1 cellular context compared by ENCODE assay signal in the genomic region with DNA sequence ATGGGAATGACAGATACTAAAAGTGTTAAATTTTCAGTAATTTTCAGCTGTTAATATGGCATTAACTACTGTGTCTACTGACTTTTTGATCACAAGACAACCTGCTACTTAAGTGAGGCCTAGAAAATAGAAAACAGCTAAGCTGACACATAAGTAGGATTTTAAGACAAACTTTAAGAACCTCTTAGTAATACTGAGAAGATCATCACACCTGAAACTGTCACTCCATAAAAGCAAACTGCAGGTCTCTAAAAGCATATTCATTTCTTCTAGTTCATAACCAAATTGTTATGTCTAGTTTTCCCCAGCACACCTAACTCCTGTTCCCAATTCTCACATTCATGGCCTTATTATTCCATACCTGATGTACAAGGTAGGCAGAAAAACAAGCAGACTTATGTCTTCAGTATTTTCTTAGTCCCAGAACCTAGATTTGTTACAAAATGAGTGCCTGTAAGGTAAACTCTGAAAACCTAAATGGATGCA.
TF ChIP-seq lines count a peak whose summit lies in the region.

No MANE protein-coding gene starts in this region.

TF ChIP-seq in GM12878, 131 proteins besides CTCF, POLR2A, EP300 and RAD21:
- TF ChIP-seq ZBED1 (IDR thresholded peaks at IDR 0.05; ENCODE audit: borderline replicate concordance) (peak; percentile 15; the same call in 1 of the 2 replicates), NR2C1 (IDR thresholded peaks at IDR 0.05) (no peak), BACH1 (IDR thresholded peaks at IDR 0.05; ENCODE audit: borderline replicate concordance) (no peak), FOXK2 (IDR thresholded peaks at IDR 0.05) (no peak)
- TF ChIP-seq, protein P1, sequence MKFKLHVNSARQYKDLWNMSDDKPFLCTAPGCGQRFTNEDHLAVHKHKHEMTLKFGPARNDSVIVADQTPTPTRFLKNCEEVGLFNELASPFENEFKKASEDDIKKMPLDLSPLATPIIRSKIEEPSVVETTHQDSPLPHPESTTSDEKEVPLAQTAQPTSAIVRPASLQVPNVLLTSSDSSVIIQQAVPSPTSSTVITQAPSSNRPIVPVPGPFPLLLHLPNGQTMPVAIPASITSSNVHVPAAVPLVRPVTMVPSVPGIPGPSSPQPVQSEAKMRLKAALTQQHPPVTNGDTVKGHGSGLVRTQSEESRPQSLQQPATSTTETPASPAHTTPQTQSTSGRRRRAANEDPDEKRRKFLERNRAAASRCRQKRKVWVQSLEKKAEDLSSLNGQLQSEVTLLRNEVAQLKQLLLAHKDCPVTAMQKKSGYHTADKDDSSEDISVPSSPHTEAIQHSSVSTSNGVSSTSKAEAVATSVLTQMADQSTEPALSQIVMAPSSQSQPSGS (IDR thresholded peaks at IDR 0.05; ENCODE audit: low read length), result peak; percentile 29
